ENCODE assay signal across 8 cellular contexts in the genomic region with DNA sequence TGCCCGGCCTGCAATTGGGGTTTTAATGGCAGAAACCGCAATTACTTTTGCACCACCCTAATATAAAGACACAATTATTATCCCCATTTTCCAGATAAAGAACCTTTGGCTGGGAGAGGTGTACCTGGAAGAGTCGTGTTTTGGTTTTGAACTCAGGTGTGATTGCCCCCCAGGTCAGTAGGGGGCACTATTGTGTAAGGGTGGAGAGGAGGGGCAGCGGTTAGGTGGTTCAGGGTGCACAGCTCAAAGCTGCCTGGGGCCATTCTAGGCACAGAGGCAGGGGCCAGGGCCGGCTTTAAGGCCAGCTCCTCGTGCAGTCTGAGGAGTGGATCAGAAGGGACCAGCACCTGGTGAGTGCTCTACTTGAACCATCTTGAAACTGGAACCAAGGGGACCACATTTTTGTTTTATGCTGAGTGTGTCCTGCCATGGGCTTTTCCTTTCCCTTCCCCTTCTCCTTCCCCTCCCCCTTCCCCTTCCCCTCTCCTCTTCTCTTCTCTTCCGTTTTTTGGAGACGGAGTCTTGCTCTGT. TPM values are rescaled to one million over a fixed set of nuclear protein-coding genes. Genes with fewer than 3 reads are reported as not detected.
DNase-seq lines count a peak whose midpoint lies in the region; ATAC-seq and TF ChIP-seq lines count a peak whose summit lies in the region.

No MANE protein-coding gene starts in this region.

- CTCF ChIA-PET in activated B cell treated with CpG ODN at 0.5 μM for 24 hours (lab: Charles Lee) = interaction anchor here (0.8 to 2.8 kb wide), 6 partner anchors 28 to 170 kb away, joined by 3 to 20 read pairs (median 4); a partner anchor contains a TSS

- no peak overlapping the region for H2BK15ac ChIP-seq in mesendoderm (replicated peaks; ENCODE audit: low read depth)

- H3K56ac ChIP-seq in mesendoderm (ENCODE audit: low read length) = peak overlapping the region; percentile 50

- H3K79me1 ChIP-seq in mesendoderm (ENCODE audit: low read length) = no peaks in the 10 kb centered on the region

- H3K27ac ChIP-seq in mesendoderm (ENCODE audit: low read depth, low read length) = no peak overlapping the region
- no peak overlapping the region for H3K27ac ChIP-seq in thyroid gland
- H3K27ac ChIP-seq in vagina = no peak overlapping the region

- no peaks in the 10 kb centered on the region for H3K27me3 Mint-ChIP-seq in activated B cell treated with CpG ODN at 0.5 μM for 24 hours

- ATAC-seq in activated B cell treated with CpG ODN at 0.5 μM for 24 hours (ENCODE audit: low read depth) = peak; percentile 85

- no peak overlapping the region for H3K23ac ChIP-seq in mesendoderm (ENCODE audit: low read length)

- no CpG with 5 or more reads among the region's 8 CpGs for WGBS in mesendoderm (ENCODE audit: extremely low coverage, insufficient coverage, low lambda C conversion rate)
- 39 to 40% methylated on average over 8 of the region's 8 CpGs for WGBS in thyroid gland, 2 donors

- H3K4me3 ChIP-seq in choroid plexus epithelial cell (ENCODE audit: low read depth, low read length) = no peak overlapping the region
- H3K4me3 ChIP-seq in mesendoderm (ENCODE audit: low read length) = no peak overlapping the region
- H3K4me3 ChIP-seq in thyroid gland (replicated peaks in 1 of 3) = no peak overlapping the region
- no peak overlapping the region for H3K4me3 ChIP-seq in vagina

- no peaks in the 10 kb centered on the region for H3K9me3 Mint-ChIP-seq in activated B cell treated with CpG ODN at 0.5 μM for 24 hours

- no peak overlapping the region for H3K18ac ChIP-seq in mesendoderm (ENCODE audit: low read length)

- no peak overlapping the region for H4K8ac ChIP-seq in mesendoderm (ENCODE audit: low read depth, low read length)

- peak overlapping the region; percentile 25 for H3K27ac Mint-ChIP-seq in activated B cell treated with CpG ODN at 0.5 μM for 24 hours

- POLR2A ChIA-PET in activated B cell treated with CpG ODN at 0.5 μM for 24 hours (lab: Charles Lee) = interaction anchor here (1.0 to 1.5 kb wide), 4 partner anchors 39 to 172 kb away, joined by 3 to 7 read pairs (median 4); a partner anchor contains a TSS

- H3K4ac ChIP-seq in mesendoderm (ENCODE audit: low read depth, low read length) = no peak overlapping the region

- H3K4me2 ChIP-seq in mesendoderm (ENCODE audit: low read length) = no peak overlapping the region

- H2BK120ac ChIP-seq in mesendoderm (ENCODE audit: low read depth, low read length) = no peak overlapping the region

- no peak for TF ChIP-seq POLR2A in thyroid gland (IDR thresholded peaks at IDR 0.05)
- no peak for TF ChIP-seq POLR2A in vagina (IDR thresholded peaks at IDR 0.05)

- H2AK5ac ChIP-seq in mesendoderm (ENCODE audit: low read length) = no peak overlapping the region

- no peaks in the 10 kb centered on the region for H3K36me3 Mint-ChIP-seq in activated B cell treated with CpG ODN at 0.5 μM for 24 hours (ENCODE audit: low read depth)

- H3K79me2 ChIP-seq in mesendoderm (ENCODE audit: control insufficient read depth, insufficient read depth, low read length) = no peaks in the 10 kb centered on the region

- no peak overlapping the region for H3K9ac ChIP-seq in mesendoderm (ENCODE audit: low read length)

- no peaks in the 10 kb centered on the region for H3K9me3 ChIP-seq in thyroid gland
- H3K9me3 ChIP-seq in vagina = no peaks in the 10 kb centered on the region

- no peak overlapping the region for H2BK5ac ChIP-seq in mesendoderm (ENCODE audit: low read length)

- DNase-seq in activated gamma-delta T cell treated with Interleukin-2 at 50 U/mL for 16 hours (peak; percentile 80), activated gamma-delta T cell (lab: John Stamatoyannopoulos, UW) (no peak), NCI-H2029 (lab: John Stamatoyannopoulos, UW) (peak; percentile 26), activated B cell treated with CpG ODN at 0.5 μM for 24 hours (peak; percentile 53), choroid plexus epithelial cell (ENCODE audit: low read depth) (peak; percentile 59), mesendoderm (peak; percentile 90), thyroid gland (peak; percentile 33 to 46), vagina (ENCODE audit: extremely low spot score in 2 of 2) (no peak)

- no peak overlapping the region for H4K5ac ChIP-seq in mesendoderm (ENCODE audit: low read length)

- no peaks in the 10 kb centered on the region for H3K36me3 ChIP-seq in mesendoderm (ENCODE audit: control insufficient read depth, insufficient read depth, low read length)
- H3K36me3 ChIP-seq in thyroid gland = no peaks in the 10 kb centered on the region
- no peaks in the 10 kb centered on the region for H3K36me3 ChIP-seq in vagina

- TF ChIP-seq CTCF in activated B cell treated with CpG ODN at 0.5 μM for 24 hours (IDR thresholded peaks at IDR 0.05) (peak; percentile 58), choroid plexus epithelial cell (conservative IDR thresholded peaks at IDR 0.05; ENCODE audit: low read depth, low read length) (peak; percentile 83), thyroid gland (IDR thresholded peaks at IDR 0.05) (peak; percentile 18 to 57 (median 48)), vagina (IDR thresholded peaks at IDR 0.05) (peak in 1 of 3 experiments; percentile 65)

- H3K27me3 ChIP-seq in mesendoderm (ENCODE audit: insufficient read depth, low read length, poor library complexity) (no peaks in the 10 kb centered on the region), thyroid gland (no peaks in the 10 kb centered on the region), vagina (no peaks in the 10 kb centered on the region)

- intact Hi-C loops in activated B cell treated with CpG ODN at 0.5 μM for 24 hours (cut with micrococcal nuclease) = loop anchor here (1.0 kb wide), 2 partner anchors 41 to 64 kb away; no protein-coding TSS in a partner anchor
- intact Hi-C loops in thyroid gland (cut with DNase I) = no loop called here
- intact Hi-C loops in vagina (cut with DNase I) = no loop called here

- no peaks in the 10 kb centered on the region for H3K4me1 ChIP-seq in mesendoderm (ENCODE audit: control insufficient read depth, low read depth, low read length)
- H3K4me1 ChIP-seq in thyroid gland = peaks cover 0 to 4% of the 10 kb centered on the region in 2 donors
- H3K4me1 ChIP-seq in vagina = peaks cover 15% of the 10 kb centered on the region

- no peak overlapping the region for H3K4me3 Mint-ChIP-seq in activated B cell treated with CpG ODN at 0.5 μM for 24 hours

- H3K4me1 Mint-ChIP-seq in activated B cell treated with CpG ODN at 0.5 μM for 24 hours = peaks cover 28% of the 10 kb centered on the region

RNA-seq across cellular contexts. Expression of a gene that starts 5.8 kb away (rescaled TPM):
- total RNA-seq in activated B cell treated with CpG ODN at 0.5 μM for 24 hours (17.4 and 18.8 TPM in 2 replicates), thyroid gland (100 to 1,000 TPM; 149 to 248 (median 180) TPM), vagina (166 TPM)
- 18.9 TPM for polyA plus RNA-seq in mesendoderm (2013, experiment 1 of 2)
- 16.9 TPM for polyA plus RNA-seq in mesendoderm (2013, experiment 2 of 2)

RNA-seq across cellular contexts. Expression of a gene that starts 10.4 kb away (rescaled TPM):
- total RNA-seq in activated B cell treated with CpG ODN at 0.5 μM for 24 hours (3,758 and 4,733 TPM in 2 replicates), thyroid gland (1,000 to 10,000 TPM; 1,543 to 4,390 (median 2,518) TPM), vagina (4,897 TPM)
- 3,620 TPM for polyA plus RNA-seq in mesendoderm (2013, experiment 1 of 2)
- 3,679 TPM for polyA plus RNA-seq in mesendoderm (2013, experiment 2 of 2)

RNA-seq across cellular contexts. Expression of a gene that starts 19.2 kb away (rescaled TPM):
- total RNA-seq in activated B cell treated with CpG ODN at 0.5 μM for 24 hours (6,642 and 7,342 TPM in 2 replicates), thyroid gland (1,000 to 10,000 TPM; 1,542 to 2,853 (median 2,123) TPM), vagina (3,900 TPM)
- polyA plus RNA-seq in mesendoderm (2013, experiment 1 of 2) = 5,150 TPM
- polyA plus RNA-seq in mesendoderm (2013, experiment 2 of 2) = 5,166 TPM

RNA-seq across cellular contexts. Expression of a gene that starts 21.2 kb away (rescaled TPM):
- 0.89 and 1.1 TPM in 2 replicates for total RNA-seq in activated B cell treated with CpG ODN at 0.5 μM for 24 hours
- 7.1 TPM for polyA plus RNA-seq in mesendoderm (2013, experiment 1 of 2)
- polyA plus RNA-seq in mesendoderm (2013, experiment 2 of 2) = 8.6 TPM
- 10 to 100 TPM in 3 of 4 donors, 1 to 10 TPM in 1; 9.7 to 12.6 (median 11.3) TPM for total RNA-seq in thyroid gland
- 22.6 TPM for total RNA-seq in vagina

RNA-seq across cellular contexts. Expression of a gene that starts 32.6 kb away (rescaled TPM):
- total RNA-seq in activated B cell treated with CpG ODN at 0.5 μM for 24 hours = 15.4 and 17.7 TPM in 2 replicates
- 0.53 TPM for polyA plus RNA-seq in mesendoderm (2013, experiment 1 of 2)
- polyA plus RNA-seq in mesendoderm (2013, experiment 2 of 2) = 0.71 TPM
- 1 to 10 TPM; 2.8 to 7.3 (median 6.3) TPM for total RNA-seq in thyroid gland
- 10.1 TPM for total RNA-seq in vagina

Comparison
In these comparisons a context has a peak if more than half of its experiments do, and no peak if none do; other contexts are left out.
1. DNase-seq: peak in activated gamma-delta T cell treated with Interleukin-2 at 50 U/mL for 16 hours (single experiment), NCI-H2029 (single experiment), activated B cell treated with CpG ODN at 0.5 μM for 24 hours (single experiment), choroid plexus epithelial cell (single experiment), mesendoderm (single experiment) and thyroid gland (2 of 2); none in activated gamma-delta T cell (single experiment) and vagina (0 of 2).